In genomic region chr2:169585673-169586072, GRCh38 we compare ENCODE assay signal across 8 cellular contexts. TPM values are rescaled to one million over a fixed set of nuclear protein-coding genes. Genes with fewer than 3 reads are reported as not detected.
A peak's percentile ranks its signal among the peaks of the same experiment; 100 is the strongest.
DNase-seq lines count a peak whose midpoint lies in the region; ATAC-seq and TF ChIP-seq lines count a peak whose summit lies in the region.

No MANE protein-coding gene starts in this region.

- intact Hi-C loops in gastrocnemius medialis (cut with DNase I; ENCODE audit: low total_unique reads): loop anchor here (10.0 kb wide), 1 partner anchor 239 kb away; the partner anchor contains the start of genes METTL5 and UBR3

- H4K20me1 ChIP-seq in GM23248 (ENCODE audit: insufficient read depth) (no peaks in the 10 kb centered on the region), SU-DHL-6 (ENCODE audit: low read depth, low read length) (peaks cover 29% of the 10 kb centered on the region; the same call in 1 of the 2 replicates)

- TF ChIP-seq CTCF in SU-DHL-6 (IDR thresholded peaks at IDR 0.05; ENCODE audit: insufficient read depth, low read length, poor library complexity, severe bottlenecking): no peak
- no peak for TF ChIP-seq CTCF in fibroblast of villous mesenchyme (IDR thresholded peaks at IDR 0.05; ENCODE audit: insufficient read depth, low read depth, low read length)
- TF ChIP-seq CTCF in gastrocnemius medialis (IDR thresholded peaks at IDR 0.05 in 4 of 5, conservative IDR thresholded peaks at IDR 0.05 in 1 of 5): no peak
- no peak for TF ChIP-seq CTCF in GM13976 (IDR thresholded peaks at IDR 0.05; ENCODE audit: borderline replicate concordance, control extremely low read depth, extremely low read depth, insufficient read depth, missing control alignments)

- no peak for TF ChIP-seq POLR2A in gastrocnemius medialis (IDR thresholded peaks at IDR 0.05)

- H3K79me2 ChIP-seq in GM23248 (ENCODE audit: insufficient read depth): peaks cover 63% of the 10 kb centered on the region
- peaks cover 61% of the 10 kb centered on the region for H3K79me2 ChIP-seq in SU-DHL-6 (ENCODE audit: insufficient read depth, low read length)

- H3K4me1 ChIP-seq in GM23248 (ENCODE audit: insufficient read depth) (peaks cover 12% of the 10 kb centered on the region), gastrocnemius medialis (peaks cover 18 to 26% of the 10 kb centered on the region in 2 donors)

- H3K4me3 ChIP-seq in GM23248 (peak overlapping the region; percentile 99), SU-DHL-6 (ENCODE audit: insufficient read depth, low read length, poor library complexity, severe bottlenecking) (peak overlapping the region; percentile 65), fibroblast of villous mesenchyme (ENCODE audit: low read depth, low read length) (peak overlapping the region; percentile 96), gastrocnemius medialis (peak overlapping the region; percentile 87 to 99 (median 96))

- ATAC-seq in gastrocnemius medialis (no peak), HG02571 (IDR thresholded peaks at IDR 0.05; ENCODE audit: unreplicated experiment) (no peak)

- H3K4me2 ChIP-seq in GM23248 (ENCODE audit: unreplicated experiment) (peak overlapping the region; percentile 99), SU-DHL-6 (ENCODE audit: low read depth, low read length, poor library complexity, severe bottlenecking) (peak overlapping the region; percentile 64)

- peak overlapping the region; percentile 97 for H3K27ac ChIP-seq in GM23248
- H3K27ac ChIP-seq in SU-DHL-6 (ENCODE audit: low read depth, low read length): peak overlapping the region; percentile 38; the same call in 1 of the 2 replicates
- H3K27ac ChIP-seq in gastrocnemius medialis: peak overlapping the region; percentile 96 to 98 (median 97)

- in situ Hi-C loops in GM23248 (cut with MboI) (no loop called here), gastrocnemius medialis (cut with MboI; ENCODE audit: low sequenced_read_pairs in 4 of 4) (loop anchor here in 1 of 4 donors (25.0 kb wide), 1 partner anchor 1352 kb away; the partner anchor contains the start of gene GORASP2), GM13976 (cut with MboI; ENCODE audit: low sequenced_read_pairs, unreplicated experiment) (no loop called here)

- H3F3A ChIP-seq in GM23248 (ENCODE audit: insufficient read depth): peaks cover 8% of the 10 kb centered on the region; the same call in 1 of the 2 replicates
- 0 out of 2 replicates have a peak, but pooled peaks cover 1% of the 10 kb centered on the region for H3F3A ChIP-seq in SU-DHL-6 (ENCODE audit: insufficient read depth)

- DNase-seq in GM23248 (peak; percentile 27), fibroblast of villous mesenchyme (ENCODE audit: low read depth) (no peak), gastrocnemius medialis (no peak), DMS153 treated with DMSO at 0.1 percent for 48 hours (lab: John Stamatoyannopoulos, UW; ENCODE audit: unreplicated experiment) (no peak), GM13976 (ENCODE audit: low spot score) (no peak), GOT3 (lab: John Stamatoyannopoulos, UW) (no peak)

- H3K9ac ChIP-seq in GM23248: peak overlapping the region; percentile 99
- peak overlapping the region; percentile 74 for H3K9ac ChIP-seq in SU-DHL-6 (ENCODE audit: low read length)

- H2AFZ ChIP-seq in GM23248 (peak overlapping the region; percentile 93; the same call in 1 of the 2 replicates), SU-DHL-6 (ENCODE audit: low read depth, low read length, severe bottlenecking) (no peak overlapping the region)

- no peaks in the 10 kb centered on the region for H3K27me3 ChIP-seq in GM23248 (replicated peaks; ENCODE audit: insufficient read depth)
- H3K27me3 ChIP-seq in SU-DHL-6 (ENCODE audit: low read length): no peaks in the 10 kb centered on the region
- H3K27me3 ChIP-seq in gastrocnemius medialis: no peaks in the 10 kb centered on the region

- 1 to 2% methylated on average over 7 of the region's 7 CpGs for WGBS in GM23248 (ENCODE audit: low coverage in 1 of 2, low lambda C conversion rate in 2 of 2, missing lambda C conversion rate in 2 of 2), 2 experiments

- no peaks in the 10 kb centered on the region for H3K9me3 ChIP-seq in GM23248 (ENCODE audit: low read depth)
- H3K9me3 ChIP-seq in SU-DHL-6 (ENCODE audit: insufficient read depth, low read length): no peaks in the 10 kb centered on the region
- no peaks in the 10 kb centered on the region for H3K9me3 ChIP-seq in gastrocnemius medialis

- no peaks in the 10 kb centered on the region for H3K9me2 ChIP-seq in GM23248 (ENCODE audit: insufficient read depth)
- H3K9me2 ChIP-seq in SU-DHL-6 (replicated peaks; ENCODE audit: insufficient read depth, low read length): no peaks in the 10 kb centered on the region

- no peaks in the 10 kb centered on the region; the same call in 1 of the 2 replicates for H3K36me3 ChIP-seq in GM23248 (ENCODE audit: low read depth)
- no peaks in the 10 kb centered on the region for H3K36me3 ChIP-seq in SU-DHL-6 (ENCODE audit: low read length)
- H3K36me3 ChIP-seq in gastrocnemius medialis: no peaks in the 10 kb centered on the region

RNA-seq across cellular contexts. Expression of gene PPIG, which starts 1.5 kb away (rescaled TPM):
- total RNA-seq in GM23248 (2014; rRNA removed; shearing (Covaris generic)): 23.0 and 28.2 TPM in 2 replicates
- 51.3 and 60.5 TPM in 2 replicates for polyA plus RNA-seq in GM23248 (2016; fragmentation: Nextera tagmentation; extraction: Ambion mirVana)
- total RNA-seq in fibroblast of villous mesenchyme (21.6 and 35.8 TPM in 2 replicates), gastrocnemius medialis (10 to 100 TPM; 27.7 to 40.5 (median 29.3) TPM)

RNA-seq across cellular contexts. Expression of gene FASTKD1, which starts 12.0 kb away (rescaled TPM):
- 13.3 and 18.8 TPM in 2 replicates for total RNA-seq in GM23248 (2014; rRNA removed; shearing (Covaris generic))
- 15.7 and 17.7 TPM in 2 replicates for polyA plus RNA-seq in GM23248 (2016; fragmentation: Nextera tagmentation; extraction: Ambion mirVana)
- total RNA-seq in fibroblast of villous mesenchyme (13.5 and 25.9 TPM in 2 replicates), gastrocnemius medialis (10 to 100 TPM in 3 of 4 donors, 1 to 10 TPM in 1; 9.7 to 27.4 (median 12.9) TPM)

Comparison
In these comparisons a context has a peak if more than half of its experiments do, and no peak if none do; other contexts are left out.
1. H3K27ac ChIP-seq: peak in every context shown above with its lines; median percentile 97 in GM23248; 97 in gastrocnemius medialis; 38 in SU-DHL-6.